Comparison of ENCODE assay signal across 34 cellular contexts in the genomic region with DNA sequence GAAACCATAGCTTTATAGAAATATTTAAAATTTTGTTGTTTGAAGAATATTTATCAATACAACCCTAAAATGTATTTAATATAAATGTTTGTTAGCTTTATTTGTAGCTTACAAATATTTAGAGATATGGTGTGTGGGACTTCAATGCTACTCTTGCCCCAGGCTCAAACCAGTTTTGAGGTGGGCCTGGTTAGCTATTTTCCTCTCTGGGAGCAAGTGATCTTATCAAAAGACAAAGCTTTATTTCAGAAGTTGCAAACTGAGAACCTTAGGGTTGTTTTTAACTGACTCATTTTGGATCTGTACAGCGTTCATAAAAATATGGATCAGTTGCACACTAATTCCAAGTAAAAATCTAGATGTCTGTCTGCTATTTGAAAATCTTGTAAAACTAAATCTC.
"Had no signal": no experiment of that assay in that cellular context is flagged by ENCODE, and none has a peak within 500 bp of the region (broad histone marks: within the 10 kb centered on the region; RNA-seq: fewer than 3 reads in every experiment).

No MANE protein-coding gene starts in this region.

- H3K9me3 ChIP-seq: MG63 had no signal

- H3K9ac ChIP-seq: KMS-11 had no signal

- H3K4me2 ChIP-seq: KMS-11 had no signal

- H3K36me3 ChIP-seq: MG63 had no signal

- H3K4me3 ChIP-seq: MG63 had no signal

- DNase-seq: Karpas-422, Kasumi-1, MG63, MM.1S, MV-4-11, NCI-H1048, NCI-H1092, NCI-H1092 treated with DMSO at 0.1 percent for 48 hours, NCI-H1105, NCI-H1105 treated with DMSO at 0.1 percent for 48 hours, NCI-H1417, NCI-H1417 treated with DMSO at 0.1 percent for 48 hours, NCI-H1436, NCI-H1436 treated with DMSO at 0.1 percent for 48 hours, NCI-H146, NCI-H1694, NCI-H1694 treated with DMSO at 0.1 percent for 48 hours, NCI-H187, NCI-H187 treated with DMSO at 0.1 percent for 48 hours, NCI-H1930, NCI-H2029, NCI-H2029 treated with DMSO at 0.1 percent for 48 hours, NCI-H2081, NCI-H2081 treated with DMSO at 0.1 percent for 48 hours, NCI-H2107, NCI-H2171, NCI-H2171 treated with DMSO at 0.1 percent for 48 hours, NCI-H2227 treated with DMSO at 0.1 percent for 48 hours, NCI-H226, NCI-H345, NCI-H446, NCI-H446 treated with DMSO at 0.1 percent for 48 hours, NCI-H510A had no signal

- H3K27me3 ChIP-seq: MG63 had no signal

- H3K27ac ChIP-seq: KMS-11 had no signal
